ENCODE assay signal across 30 cellular contexts in the genomic region with DNA sequence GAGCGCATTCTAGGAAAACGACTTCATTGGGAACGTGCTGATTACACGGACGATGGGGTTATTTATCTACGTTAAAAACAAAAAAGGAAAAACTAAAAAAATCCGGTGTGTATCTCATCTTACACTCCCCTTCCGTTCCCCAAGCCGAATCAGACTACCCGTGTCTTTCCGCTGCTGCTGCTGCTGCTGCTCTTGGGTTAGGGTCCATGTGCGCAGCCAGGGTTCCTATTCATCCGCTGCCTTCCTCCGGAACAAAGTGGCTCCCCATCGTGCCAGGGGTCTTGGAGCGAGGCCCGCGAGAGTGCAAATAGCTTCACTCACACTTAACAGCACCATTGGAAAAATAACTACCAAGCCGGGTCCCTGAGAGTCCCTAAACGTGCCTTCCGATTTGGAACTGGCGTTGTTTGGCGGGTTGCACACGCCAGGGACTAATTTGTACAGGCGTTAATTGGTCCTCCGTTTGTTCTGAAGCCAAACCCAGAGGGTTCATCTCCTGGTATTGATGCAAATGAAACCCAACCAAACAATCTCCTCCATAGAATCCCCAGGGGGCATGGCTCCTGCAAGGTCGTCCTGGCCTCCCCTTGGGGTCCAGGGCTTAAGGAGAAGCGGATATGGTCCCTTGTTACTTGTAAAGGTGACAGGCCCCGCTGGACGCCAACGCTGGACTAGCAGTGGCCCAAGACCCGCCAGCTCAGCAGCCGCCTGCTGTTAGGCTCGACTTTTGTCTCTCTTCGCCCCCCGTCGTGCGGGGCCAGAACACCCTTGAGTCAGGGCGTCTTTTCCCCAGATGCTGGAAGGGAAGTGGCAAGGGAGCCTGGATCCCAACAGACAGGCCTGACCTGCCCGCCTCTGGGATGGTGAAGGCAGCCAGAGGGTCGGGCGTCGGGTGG. TPM values are rescaled to one million over a fixed set of nuclear protein-coding genes. Genes with fewer than 3 reads are reported as not detected.
DNase-seq lines count a peak whose midpoint lies in the region; ATAC-seq and TF ChIP-seq lines count a peak whose summit lies in the region.
"Had no signal": no experiment of that assay in that cellular context is flagged by ENCODE, and none has a peak within 500 bp of the region (broad histone marks: within the 10 kb centered on the region; RNA-seq: fewer than 3 reads in every experiment).

No MANE protein-coding gene starts in this region.

- peaks cover 1% of the 10 kb centered on the region for H3K36me3 Mint-ChIP-seq in activated naive CD4-positive, alpha-beta T cell treated with anti-CD3 and anti-CD28 coated beads, Interleukin-2, amount 50 U/mL, for 24 hours
- H3K36me3 Mint-ChIP-seq in activated naive CD4-positive, alpha-beta T cell treated with anti-CD3 and anti-CD28 coated beads, Interleukin-2, amount 10 ng/mL, durations not matched to agents 7 days and 5 days: peaks cover 2% of the 10 kb centered on the region
- peaks cover 6% of the 10 kb centered on the region for H3K36me3 Mint-ChIP-seq in memory B cell
- peaks cover 5 to 9% of the 10 kb centered on the region in 2 donors for H3K36me3 Mint-ChIP-seq in stimulated activated naive B cell treated with anti-CD40 and anti-IgM and Interleukin-4, amounts not matched to agents 10 μg/mL and 1 μg/mL and 100 μg/mL, for 72 hours

- no peaks in the 10 kb centered on the region for H3K9me3 ChIP-seq in right atrium auricular region
- H3K9me3 ChIP-seq: heart right ventricle, mucosa of descending colon, ovary, thyroid gland, vagina had no signal

- CTCF ChIA-PET in activated naive CD4-positive, alpha-beta T cell treated with anti-CD3 and anti-CD28 coated beads, Interleukin-2, amount 10 ng/mL, durations not matched to agents 7 days and 5 days (lab: Charles Lee): interaction anchor here (1.5 kb wide), 1 partner anchor 18 kb away, joined by 4 read pairs; no protein-coding TSS in a partner anchor

- DNase-seq in activated naive CD4-positive, alpha-beta T cell treated with anti-CD3 and anti-CD28 coated beads, Interleukin-2, amount 10 ng/mL, durations not matched to agents 7 days and 5 days: no peak
- DNase-seq in H7: peak; percentile 65
- DNase-seq in memory B cell (ENCODE audit: low spot score in 2 of 2): no peak
- DNase-seq in stimulated activated naive B cell treated with anti-CD40 and anti-IgM and Interleukin-4, amounts not matched to agents 10 μg/mL and 1 μg/mL and 100 μg/mL, for 72 hours: no peak
- no peak for DNase-seq in NCI-H187 treated with DMSO at 0.1 percent for 48 hours (lab: John Stamatoyannopoulos, UW)
- DNase-seq in right atrium auricular region (ENCODE audit: low spot score): no peak
- DNase-seq: activated CD8-positive, alpha-beta T cell treated with anti-CD3 and anti-CD28 coated beads, Interleukin-2, amount 10 ng/mL, durations not matched to agents 7 days and 5 days; activated naive CD4-positive, alpha-beta T cell; Calu3; DMS79 treated with DMSO at 0.1 percent for 48 hours; GF-D8; heart right ventricle; NCI-H1436 treated with DMSO at 0.1 percent for 48 hours; NCI-H226; NCI-H69; nephron progenitor cell; ovary; stimulated activated CD4-positive, alpha-beta T cell treated with anti-CD3 and anti-CD28 coated beads, Interleukin-4, amount 100 ng/mL, for 1 hour; thyroid gland had no signal

- ATAC-seq in memory B cell (ENCODE audit: low read depth): no peak
- ATAC-seq in stimulated activated naive B cell treated with anti-CD40 and anti-IgM and Interleukin-4, amounts not matched to agents 10 μg/mL and 1 μg/mL and 100 μg/mL, for 72 hours (replicated peaks): no peak
- ATAC-seq: activated CD8-positive, alpha-beta T cell treated with anti-CD3 and anti-CD28 coated beads, Interleukin-2, amount 10 ng/mL, durations not matched to agents 7 days and 5 days; heart right ventricle; mucosa of descending colon; Right ventricle myocardium inferior; SK-N-SH treated with all-trans-retinoic acid at 6 μM for 48 hours had no signal

- TF ChIP-seq CTCF in right atrium auricular region (IDR thresholded peaks at IDR 0.05): no peak

- H3K36me3 ChIP-seq in H7 (replicated peaks; ENCODE audit: control insufficient read depth, insufficient read depth, low read length) (no peaks in the 10 kb centered on the region), right atrium auricular region (no peaks in the 10 kb centered on the region)
- H3K36me3 ChIP-seq: heart right ventricle, ovary, thyroid gland, vagina had no signal

- H3K27ac Mint-ChIP-seq in activated naive CD4-positive, alpha-beta T cell treated with anti-CD3 and anti-CD28 coated beads, Interleukin-2, amount 50 U/mL, for 24 hours: peak overlapping the region; percentile 71
- H3K27ac Mint-ChIP-seq in activated naive CD4-positive, alpha-beta T cell treated with anti-CD3 and anti-CD28 coated beads, Interleukin-2, amount 10 ng/mL, durations not matched to agents 7 days and 5 days: no peak overlapping the region
- peak overlapping the region; percentile 41 for H3K27ac Mint-ChIP-seq in memory B cell
- H3K27ac Mint-ChIP-seq in stimulated activated naive B cell treated with anti-CD40 and anti-IgM and Interleukin-4, amounts not matched to agents 10 μg/mL and 1 μg/mL and 100 μg/mL, for 72 hours: peak overlapping the region; percentile 89
- H3K27ac Mint-ChIP-seq: activated CD8-positive, alpha-beta T cell treated with anti-CD3 and anti-CD28 coated beads, Interleukin-2, amount 10 ng/mL, durations not matched to agents 7 days and 5 days; nephron progenitor cell; T-helper 1 cell treated with Interleukin-12 subunit alpha and Interleukin-12 subunit beta and Interleukin-4 antibody, amounts not matched to agents 30 μg/mL and 1 μg/mL, for 36 hours had no signal

- H3K4me3 ChIP-seq in H7 (ENCODE audit: insufficient read depth, low read depth, low read length) (no peak overlapping the region), right atrium auricular region (no peak overlapping the region)
- H3K4me3 ChIP-seq: heart right ventricle, mucosa of descending colon, ovary, thyroid gland, vagina had no signal

- peaks cover 60% of the 10 kb centered on the region for H3K27me3 Mint-ChIP-seq in activated naive CD4-positive, alpha-beta T cell treated with anti-CD3 and anti-CD28 coated beads, Interleukin-2, amount 50 U/mL, for 24 hours
- H3K27me3 Mint-ChIP-seq in activated naive CD4-positive, alpha-beta T cell treated with anti-CD3 and anti-CD28 coated beads, Interleukin-2, amount 10 ng/mL, durations not matched to agents 7 days and 5 days: peaks cover 100% of the 10 kb centered on the region
- peaks cover 37% of the 10 kb centered on the region for H3K27me3 Mint-ChIP-seq in memory B cell
- peaks cover 62 to 87% of the 10 kb centered on the region in 2 donors for H3K27me3 Mint-ChIP-seq in stimulated activated naive B cell treated with anti-CD40 and anti-IgM and Interleukin-4, amounts not matched to agents 10 μg/mL and 1 μg/mL and 100 μg/mL, for 72 hours

- peaks cover 32% of the 10 kb centered on the region for H3K4me1 Mint-ChIP-seq in activated naive CD4-positive, alpha-beta T cell treated with anti-CD3 and anti-CD28 coated beads, Interleukin-2, amount 50 U/mL, for 24 hours
- peaks cover 24% of the 10 kb centered on the region for H3K4me1 Mint-ChIP-seq in activated naive CD4-positive, alpha-beta T cell treated with anti-CD3 and anti-CD28 coated beads, Interleukin-2, amount 10 ng/mL, durations not matched to agents 7 days and 5 days
- peaks cover 14% of the 10 kb centered on the region for H3K4me1 Mint-ChIP-seq in memory B cell
- peaks cover 28 to 35% of the 10 kb centered on the region in 2 donors for H3K4me1 Mint-ChIP-seq in stimulated activated naive B cell treated with anti-CD40 and anti-IgM and Interleukin-4, amounts not matched to agents 10 μg/mL and 1 μg/mL and 100 μg/mL, for 72 hours

- H3K9me3 Mint-ChIP-seq in activated naive CD4-positive, alpha-beta T cell treated with anti-CD3 and anti-CD28 coated beads, Interleukin-2, amount 50 U/mL, for 24 hours: no peaks in the 10 kb centered on the region
- no peaks in the 10 kb centered on the region for H3K9me3 Mint-ChIP-seq in activated naive CD4-positive, alpha-beta T cell treated with anti-CD3 and anti-CD28 coated beads, Interleukin-2, amount 10 ng/mL, durations not matched to agents 7 days and 5 days
- peaks cover 6% of the 10 kb centered on the region for H3K9me3 Mint-ChIP-seq in memory B cell
- peaks cover 7 to 8% of the 10 kb centered on the region in 2 donors for H3K9me3 Mint-ChIP-seq in stimulated activated naive B cell treated with anti-CD40 and anti-IgM and Interleukin-4, amounts not matched to agents 10 μg/mL and 1 μg/mL and 100 μg/mL, for 72 hours
- H3K9me3 Mint-ChIP-seq: T-helper 1 cell treated with Interleukin-12 subunit alpha and Interleukin-12 subunit beta and Interleukin-4 antibody, amounts not matched to agents 30 μg/mL and 1 μg/mL, for 36 hours had no signal

- peaks cover 0 to 44% of the 10 kb centered on the region in 2 donors for H3K4me1 ChIP-seq in right atrium auricular region

- no peak overlapping the region for H3K27ac ChIP-seq in right atrium auricular region
- H3K27ac ChIP-seq: C4-2B, heart right ventricle, ovary, thyroid gland, vagina had no signal

- H3K27me3 ChIP-seq in H7 (ENCODE audit: control insufficient read depth, insufficient read depth, low read length): peaks cover 81% of the 10 kb centered on the region; the same call in 1 of the 2 replicates
- H3K27me3 ChIP-seq in right atrium auricular region: peaks cover 56 to 61% of the 10 kb centered on the region in 2 donors
- H3K27me3 ChIP-seq: ovary had no signal

- H3K4me3 Mint-ChIP-seq in activated naive CD4-positive, alpha-beta T cell treated with anti-CD3 and anti-CD28 coated beads, Interleukin-2, amount 50 U/mL, for 24 hours: no peak overlapping the region
- H3K4me3 Mint-ChIP-seq in activated naive CD4-positive, alpha-beta T cell treated with anti-CD3 and anti-CD28 coated beads, Interleukin-2, amount 10 ng/mL, durations not matched to agents 7 days and 5 days: no peak overlapping the region
- no peak overlapping the region for H3K4me3 Mint-ChIP-seq in memory B cell
- H3K4me3 Mint-ChIP-seq in stimulated activated naive B cell treated with anti-CD40 and anti-IgM and Interleukin-4, amounts not matched to agents 10 μg/mL and 1 μg/mL and 100 μg/mL, for 72 hours: peak overlapping the region in 1 of 2 donors; percentile 25
- H3K4me3 Mint-ChIP-seq: activated CD8-positive, alpha-beta T cell treated with anti-CD3 and anti-CD28 coated beads, Interleukin-2, amount 10 ng/mL, durations not matched to agents 7 days and 5 days; nephron progenitor cell; T-helper 1 cell treated with Interleukin-12 subunit alpha and Interleukin-12 subunit beta and Interleukin-4 antibody, amounts not matched to agents 30 μg/mL and 1 μg/mL, for 36 hours had no signal

RNA-seq across cellular contexts. Expression of gene ONECUT1, which starts 11.0 kb away (rescaled TPM):
- 8.0 and 25.0 TPM in 2 replicates for total RNA-seq in H7 (2014; rRNA removed; shearing (Covaris generic))
- total RNA-seq in right atrium auricular region: not detected
- total RNA-seq: activated CD8-positive, alpha-beta T cell treated with anti-CD3 and anti-CD28 coated beads, Interleukin-2, amount 10 ng/mL, durations not matched to agents 7 days and 5 days; endothelial cell of umbilical vein; frontal cortex; kidney epithelial cell; lower leg skin; mucosa of descending colon; Right ventricle myocardium inferior; thyroid gland; vagina had no signal
